ENCODE assay signal across 26 cellular contexts in genomic region chr22:35482974-35483373, GRCh38. TPM values are rescaled to one million over a fixed set of nuclear protein-coding genes. Genes with fewer than 3 reads are reported as not detected.
"Had no signal": no experiment of that assay in that cellular context is flagged by ENCODE, and none has a peak within 500 bp of the region (broad histone marks: within the 10 kb centered on the region; RNA-seq: fewer than 3 reads in every experiment).

No MANE protein-coding gene starts in this region.

- H3K9me3 Mint-ChIP-seq: dendritic cell treated with granulocyte-macrophage colony-stimulating factor and Interleukin-4, amounts not matched to agents 40 ng/mL and 50 ng/mL, for 4 days; effector memory CD8-positive, alpha-beta T cell; naive thymus-derived CD8-positive, alpha-beta T cell had no signal

- H3K27ac Mint-ChIP-seq: dendritic cell treated with granulocyte-macrophage colony-stimulating factor and Interleukin-4, amounts not matched to agents 40 ng/mL and 50 ng/mL, for 4 days; effector memory CD8-positive, alpha-beta T cell; endodermal cell; naive thymus-derived CD8-positive, alpha-beta T cell had no signal

- H3K4me3 ChIP-seq: colonic mucosa, esophagus squamous epithelium, gastrocnemius medialis, heart right ventricle, left lung, lower lobe of right lung, mucosa of descending colon had no signal

- H3K9me3 ChIP-seq: colonic mucosa, esophagus squamous epithelium, gastrocnemius medialis, left lung, lower lobe of right lung, mucosa of descending colon had no signal

- H3K27ac ChIP-seq: epithelial cell of prostate, esophagus squamous epithelium, gastrocnemius medialis, heart right ventricle, left lung, lower lobe of right lung had no signal

- H3K36me3 ChIP-seq: colonic mucosa, esophagus squamous epithelium, gastrocnemius medialis, heart right ventricle, left lung, lower lobe of right lung had no signal

- H3K36me3 Mint-ChIP-seq: naive thymus-derived CD8-positive, alpha-beta T cell had no signal

- H3K27me3 ChIP-seq: colonic mucosa, gastrocnemius medialis, left lung had no signal

- DNase-seq: colonic mucosa; cortex of kidney; effector CD8-positive, alpha-beta T cell; effector memory CD8-positive, alpha-beta T cell; endodermal cell; erythroblast; esophagus squamous epithelium; foreskin fibroblast; foreskin melanocyte; gastrocnemius medialis; glutamatergic neuron; head of caudate nucleus; heart right ventricle; hippocampal formation; left cardiac atrium; left lung; left ventricle myocardium superior; lower lobe of right lung; mesendoderm; mucosa of descending colon; naive B cell; naive thymus-derived CD8-positive, alpha-beta T cell had no signal

- H3K4me3 Mint-ChIP-seq: dendritic cell treated with granulocyte-macrophage colony-stimulating factor and Interleukin-4, amounts not matched to agents 40 ng/mL and 50 ng/mL, for 4 days; effector memory CD8-positive, alpha-beta T cell; endodermal cell; naive B cell; naive thymus-derived CD8-positive, alpha-beta T cell had no signal

RNA-seq across cellular contexts. Expression of gene RASD2, which starts 57.7 kb away (rescaled TPM):
- total RNA-seq: dermis microvascular lymphatic vessel endothelial cell; lung microvascular endothelial cell; naive thymus-derived CD8-positive, alpha-beta T cell had no signal
